In genomic region chr16:72467157-72467759, GRCh38 we compare ENCODE assay signal across 10 cellular contexts.
A peak's percentile ranks its signal among the peaks of the same experiment; 100 is the strongest.
DNase-seq lines count a peak whose midpoint lies in the region; ATAC-seq, FAIRE-seq and TF ChIP-seq lines count a peak whose summit lies in the region.
"Had no signal": no experiment of that assay in that cellular context is flagged by ENCODE, and none has a peak within 500 bp of the region (broad histone marks: within the 10 kb centered on the region; RNA-seq: fewer than 3 reads in every experiment).

No MANE protein-coding gene starts in this region.

- H4K20me1 ChIP-seq in OCI-LY1 (ENCODE audit: insufficient read depth, low read length) (no peaks in the 10 kb centered on the region), endothelial cell of umbilical vein (replicated peaks; ENCODE audit: control insufficient read depth, extremely low read depth, insufficient read depth, low read length) (no peaks in the 10 kb centered on the region)

- H3K79me2 ChIP-seq in OCI-LY1 (ENCODE audit: insufficient read depth, low read length) (no peaks in the 10 kb centered on the region), endothelial cell of umbilical vein (ENCODE audit: control insufficient read depth, insufficient read depth, low read length) (no peaks in the 10 kb centered on the region)

- dilution Hi-C loops in endothelial cell of umbilical vein (cut with MboI; ENCODE audit: extremely low pct_ligation_motif_present, low sequenced_read_pairs) = loop anchor here (25.0 kb wide), 1 partner anchor 330 kb away; no protein-coding TSS in a partner anchor

- H3K4me3 ChIP-seq in OCI-LY1 (ENCODE audit: low read depth, low read length, poor library complexity, severe bottlenecking) = no peak overlapping the region
- no peak overlapping the region for H3K4me3 ChIP-seq in endothelial cell of umbilical vein (replicated peaks in 1 of 3; ENCODE audit: insufficient read depth in 1 of 3, low read depth in 1 of 3, low read length in 3 of 3)
- H3K4me3 ChIP-seq: SK-N-MC had no signal

- intact Hi-C loops in endothelial cell of umbilical vein (cut with micrococcal nuclease) = loop anchor here (1.0 kb wide), 3 partner anchors 67 to 342 kb away; no protein-coding TSS in a partner anchor

- no peak overlapping the region for H2AFZ ChIP-seq in OCI-LY1 (ENCODE audit: low read length)
- H2AFZ ChIP-seq in endothelial cell of umbilical vein (ENCODE audit: low read depth, low read length) = no peak overlapping the region

- H3K4me1 ChIP-seq in OCI-LY1 (ENCODE audit: insufficient read depth, low read length, severe bottlenecking) (no peaks in the 10 kb centered on the region), endothelial cell of umbilical vein (ENCODE audit: control insufficient read depth, extremely low read depth, insufficient read depth, low read length) (peaks cover 7% of the 10 kb centered on the region)

- H3K9me1 ChIP-seq in endothelial cell of umbilical vein (replicated peaks; ENCODE audit: control insufficient read depth, extremely low read depth, insufficient read depth, low read length) = no peaks in the 10 kb centered on the region

- no peak for TF ChIP-seq POLR2A in endothelial cell of umbilical vein (IDR thresholded peaks at IDR 0.05; ENCODE audit: low read depth, low read length)

- H3K9me2 ChIP-seq in OCI-LY1 (ENCODE audit: low read depth, low read length) = no peaks in the 10 kb centered on the region

- no peaks in the 10 kb centered on the region for H3K36me3 ChIP-seq in OCI-LY1 (ENCODE audit: insufficient read depth, low read length)
- no peaks in the 10 kb centered on the region for H3K36me3 ChIP-seq in endothelial cell of umbilical vein (ENCODE audit: control insufficient read depth in 2 of 2, extremely low read depth in 1 of 2, insufficient read depth in 2 of 2, low read length in 2 of 2)
- H3K36me3 ChIP-seq: neutrophil had no signal

- no peaks in the 10 kb centered on the region for H3F3A ChIP-seq in OCI-LY1 (ENCODE audit: insufficient read depth, low read length)

- 0 out of 2 replicates have a peak, but pooled peaks cover 2% of the 10 kb centered on the region for H3K9me3 ChIP-seq in OCI-LY1 (ENCODE audit: low read length)
- no peaks in the 10 kb centered on the region for H3K9me3 ChIP-seq in endothelial cell of umbilical vein (replicated peaks; ENCODE audit: control insufficient read depth, insufficient read depth, low read length)
- H3K9me3 ChIP-seq: neutrophil had no signal

- H3K9ac ChIP-seq in OCI-LY1 (ENCODE audit: low read length) (no peak overlapping the region), endothelial cell of umbilical vein (replicated peaks; ENCODE audit: extremely low read depth, insufficient read depth, low read length) (no peak overlapping the region)

- POLR2A ChIA-PET in endothelial cell of umbilical vein (lab: Charles Lee) = no interaction called here

- no peaks in the 10 kb centered on the region for H3K27me3 ChIP-seq in OCI-LY1 (ENCODE audit: insufficient read depth, low read length)
- H3K27me3 ChIP-seq in endothelial cell of umbilical vein (ENCODE audit: control insufficient read depth in 2 of 2, insufficient read depth in 2 of 2, low read length in 2 of 2) = no peaks in the 10 kb centered on the region
- H3K27me3 ChIP-seq: neutrophil had no signal

- DNase-seq in Daoy (ENCODE audit: low read depth) (peak; percentile 17), HT-29 (ENCODE audit: low spot score) (peak; percentile 43), endothelial cell of umbilical vein (ENCODE audit: low read depth, low spot score) (peak; percentile 72), pons (ENCODE audit: low spot score) (peak; percentile 87)
- DNase-seq in stimulated activated CD4-positive, alpha-beta T cell treated with anti-CD3 and anti-CD28 coated beads, Interleukin-4, amount 100 ng/mL, for 1 hour = no peak
- DNase-seq in stimulated activated CD4-positive, alpha-beta T cell treated with anti-CD3 and anti-CD28 coated beads, Interleukin-4, amount 100 ng/mL, for 4 hours = no peak

- FAIRE-seq in endothelial cell of umbilical vein (lab: Jason Lieb, UNC) = peak; percentile 55

- BruUV-seq in endothelial cell of umbilical vein (replicated peaks; lab: Mats Ljungman, UMichigan) = no TSS peak

- H3K4me2 ChIP-seq in OCI-LY1 (ENCODE audit: low read length) = no peak overlapping the region
- H3K4me2 ChIP-seq in endothelial cell of umbilical vein (ENCODE audit: insufficient read depth, low read length) = no peak overlapping the region

- CTCF ChIA-PET in endothelial cell of umbilical vein (lab: Charles Lee) = interaction anchor here (0.6 to 7.1 kb wide), 44 partner anchors 10 to 1808 kb away, joined by 3 to 183 read pairs (median 4); partner anchors contain the start of gene PMFBP1

- no peak for ATAC-seq in GM18517 (IDR thresholded peaks at IDR 0.05; ENCODE audit: unreplicated experiment)

- peak; percentile 75 for TF ChIP-seq CTCF in OCI-LY1 (IDR thresholded peaks at IDR 0.05; ENCODE audit: low read length)
- TF ChIP-seq CTCF in endothelial cell of umbilical vein (IDR thresholded peaks at IDR 0.05; ENCODE audit: extremely low read depth in 1 of 2, insufficient read depth in 1 of 2, low read depth in 1 of 2, low read length in 2 of 2) = peak; percentile 42 to 53

- H3K27ac ChIP-seq in OCI-LY1 (ENCODE audit: low read depth, low read length, poor library complexity, severe bottlenecking) = no peak overlapping the region
- no peak overlapping the region for H3K27ac ChIP-seq in endothelial cell of umbilical vein (ENCODE audit: insufficient read depth, low read depth, low read length)
- H3K27ac ChIP-seq: neutrophil, SK-N-MC had no signal

TF ChIP-seq in endothelial cell of umbilical vein, 7 proteins besides CTCF, POLR2A, EP300 and RAD21:
- TF ChIP-seq MAX (IDR thresholded peaks at IDR 0.05; ENCODE audit: insufficient read depth, insufficient read length) (no peak), FOS (IDR thresholded peaks at IDR 0.05; ENCODE audit: borderline replicate concordance, insufficient read depth, low read length) (no peak), EZH2 (IDR thresholded peaks at IDR 0.05; ENCODE audit: borderline replicate concordance, low read depth, low read length, severe bottlenecking) (no peak), GATA2 (IDR thresholded peaks at IDR 0.05; ENCODE audit: insufficient read depth, insufficient read length, low read depth, low read length) (no peak), POLR2AphosphoS5 (IDR thresholded peaks at IDR 0.05; ENCODE audit: insufficient read depth, low read depth, low read length) (no peak), MYC (IDR thresholded peaks at IDR 0.05; ENCODE audit: low read depth, low read length) (no peak), JUN (IDR thresholded peaks at IDR 0.05; ENCODE audit: borderline replicate concordance, insufficient read depth, insufficient read length, low read depth) (no peak)
TF ChIP-seq in endothelial cell of umbilical vein: peak in this region for 0.

Comparison
In these comparisons a context has a peak if more than half of its experiments do, and no peak if none do; other contexts are left out.
1. DNase-seq: peak in Daoy (single experiment), HT-29 (single experiment), endothelial cell of umbilical vein (single experiment) and pons (single experiment); none in stimulated activated CD4-positive, alpha-beta T cell treated with anti-CD3 and anti-CD28 coated beads, Interleukin-4, amount 100 ng/mL, for 1 hour (single experiment) and stimulated activated CD4-positive, alpha-beta T cell treated with anti-CD3 and anti-CD28 coated beads, Interleukin-4, amount 100 ng/mL, for 4 hours (0 of 2).